8 cellular contexts compared by ENCODE assay signal in the genomic region with DNA sequence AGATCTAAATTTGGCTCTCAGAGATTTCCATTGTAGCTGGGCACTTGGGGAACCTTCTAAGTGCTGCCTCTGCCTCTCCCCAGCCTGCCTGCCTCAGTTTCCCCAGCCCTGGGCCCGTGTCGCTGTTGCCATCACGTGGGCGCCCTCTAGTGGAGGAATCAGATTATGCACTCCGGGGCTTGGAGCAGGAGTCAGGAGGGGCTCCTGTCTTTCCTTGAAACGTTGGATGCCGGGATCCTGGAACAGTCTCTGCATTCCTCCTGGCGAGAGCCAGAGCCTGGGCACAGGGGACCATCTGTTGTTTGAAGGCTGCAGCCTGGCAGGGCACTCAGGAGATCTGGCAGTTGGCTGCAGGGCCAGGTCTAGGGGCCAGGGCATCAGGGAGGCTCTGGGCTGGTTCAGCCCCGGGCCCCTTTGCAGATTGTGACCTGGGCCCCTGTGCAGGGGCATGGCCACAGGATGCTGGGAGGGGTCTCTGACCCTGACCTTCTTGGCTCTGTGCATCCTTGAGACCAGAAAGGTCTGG.
DNase-seq lines count a peak whose midpoint lies in the region; ATAC-seq, FAIRE-seq and TF ChIP-seq lines count a peak whose summit lies in the region.

No MANE protein-coding gene starts in this region.

- H3K4me1 ChIP-seq in GM12878 (ENCODE audit: control insufficient read depth, insufficient read depth, low read length) = peaks cover 32% of the 10 kb centered on the region

- TF ChIP-seq EP300 in GM12878 (IDR thresholded peaks at IDR 0.05; ENCODE audit: borderline replicate concordance in 1 of 2, control insufficient read depth in 1 of 2, low read depth in 2 of 2, low read length in 2 of 2) = no peak

- under 1% methylated on average over 9 of the region's 9 CpGs for WGBS in GM12878 (ENCODE audit: insufficient coverage, insufficient replicate concordance, low lambda C conversion rate, missing lambda C conversion rate)

- ATAC-seq in GM12878 (peak; percentile 69), HG02852 (IDR thresholded peaks at IDR 0.05; ENCODE audit: unreplicated experiment) (no peak), GM21360 (IDR thresholded peaks at IDR 0.05; ENCODE audit: unreplicated experiment) (no peak)

- H3K27me3 ChIP-seq in BJ (ENCODE audit: control insufficient read depth, insufficient read depth, low read length) (no peaks in the 10 kb centered on the region), GM12878 (replicated peaks in 1 of 2; ENCODE audit: control insufficient read depth in 2 of 2, insufficient read depth in 2 of 2, low read length in 1 of 2) (no peaks in the 10 kb centered on the region)

- TF ChIP-seq CTCF in BJ (IDR thresholded peaks at IDR 0.05; ENCODE audit: insufficient read depth, low read depth, low read length) (peak; percentile 97), GM12878 (IDR thresholded peaks at IDR 0.05 in 2 of 3, conservative IDR thresholded peaks at IDR 0.05 in 1 of 3; ENCODE audit: control insufficient read depth in 2 of 3, extremely low read depth in 1 of 3, insufficient read depth in 1 of 3, low read depth in 3 of 3, low read length in 3 of 3) (peak; percentile 86 to 97 (median 96))

- H3K4me3 Mint-ChIP-seq in immature natural killer cell = no peak overlapping the region

- no peaks in the 10 kb centered on the region for H3K79me2 ChIP-seq in GM12878 (ENCODE audit: control insufficient read depth, insufficient read depth, low read length)

- BruUV-seq in GM12878 (replicated peaks; lab: Mats Ljungman, UMichigan) = no TSS peak

- intact Hi-C loops in GM12878 (cut with micrococcal nuclease; ENCODE audit: unreplicated experiment) = loop anchor here (1.0 to 5.0 kb wide), 5 partner anchors 44 to 127 kb away; partner anchors contain the start of gene LRP5

- no peak overlapping the region for H3K9ac ChIP-seq in GM12878 (ENCODE audit: control insufficient read depth, insufficient read depth, low read length)

- no peak overlapping the region for H2AFZ ChIP-seq in GM12878 (ENCODE audit: control insufficient read depth, low read depth, low read length)

- H3K9me3 ChIP-seq in GM12878 (replicated peaks; ENCODE audit: control insufficient read depth, insufficient read depth, low read length) = no peaks in the 10 kb centered on the region

- CTCF ChIA-PET in BJ (lab: Yijun Ruan, JAX) (interaction anchor here (0.7 to 6.1 kb wide), 18 partner anchors 10 to 176 kb away, joined by 3 to 32 read pairs (median 4); partner anchors contain the start of gene C11orf24), HEK293T (lab: Yijun Ruan, JAX) (no interaction called here), GM12878 (lab: Yijun Ruan, JAX) (interaction anchor here (1.0 to 5.0 kb wide), 4 partner anchors 14 to 128 kb away, joined by 3 to 62 read pairs (median 12); no protein-coding TSS in a partner anchor)

- H3K36me3 ChIP-seq in BJ (ENCODE audit: control insufficient read depth, insufficient read depth, low read length) (peaks cover 1% of the 10 kb centered on the region; the same call in 1 of the 2 replicates), GM12878 (ENCODE audit: control insufficient read depth in 2 of 2, insufficient read depth in 2 of 2, low read length in 1 of 2) (peaks cover 0 to 6% of the 10 kb centered on the region in 2 experiments; a peak in 2 of 4 replicates)

- no peak overlapping the region for H3K27ac Mint-ChIP-seq in immature natural killer cell

- no peaks in the 10 kb centered on the region for H3K36me3 Mint-ChIP-seq in immature natural killer cell

- H4K20me1 ChIP-seq in GM12878 (ENCODE audit: control insufficient read depth, insufficient read depth) = no peaks in the 10 kb centered on the region

- H3K4me2 ChIP-seq in GM12878 (ENCODE audit: control insufficient read depth, insufficient read depth) = no peak overlapping the region

- peak; percentile 74 for FAIRE-seq in GM12878 (lab: Jason Lieb, UNC)

- POLR2A ChIA-PET in BJ (lab: Charles Lee) (no interaction called here), HEK293T (lab: Yijun Ruan, JAX) (no interaction called here), GM12878 (lab: Charles Lee) (interaction anchor here (0.6 kb wide), 1 partner anchor 383 kb away, joined by 3 read pairs; no protein-coding TSS in a partner anchor)

- peaks cover 2 to 7% (median 2%) of the 10 kb centered on the region in 3 donors for H3K27me3 Mint-ChIP-seq in immature natural killer cell (ENCODE audit: low read depth in 3 of 3)

- no peak for TF ChIP-seq POLR2A in GM12878 (IDR thresholded peaks at IDR 0.05; ENCODE audit: low read depth, low read length)

- peak; percentile 96 for TF ChIP-seq RAD21 in GM12878 (IDR thresholded peaks at IDR 0.05; ENCODE audit: insufficient read depth, low read depth, low read length)

- H3K9me3 Mint-ChIP-seq in immature natural killer cell = no peaks in the 10 kb centered on the region

- SMC1A ChIA-PET in GM12878 (lab: Charles Lee; ENCODE audit: uncharacterized antibody, unreplicated experiment) = interaction anchor here (1.4 kb wide), 1 partner anchor 88 kb away, joined by 4 read pairs; no protein-coding TSS in a partner anchor

- H3K4me3 ChIP-seq in BJ (ENCODE audit: low read depth, low read length) (no peak overlapping the region), GM12878 (no peak overlapping the region)

- RAD21 ChIA-PET in GM12878 (lab: Charles Lee; ENCODE audit: unreplicated experiment) = interaction anchor here (2.0 to 5.1 kb wide), 2 partner anchors 84 to 126 kb away, joined by 9 to 21 read pairs; no protein-coding TSS in a partner anchor

- in situ Hi-C loops in GM12878 (cut with MboI) = loop anchor here (5.0 kb wide), 1 partner anchor 127 kb away; no protein-coding TSS in a partner anchor

- H3K4me1 Mint-ChIP-seq in immature natural killer cell = peaks cover 0 to 4% of the 10 kb centered on the region in 2 donors

- DNase-seq in BJ (ENCODE audit: low read depth) = no peak
- DNase-seq in HEK293T (ENCODE audit: extremely low spot score) = peak; percentile 76
- peak; percentile 17 for DNase-seq in T-helper 22 cell (ENCODE audit: low read depth)
- DNase-seq in GM12878 (ENCODE audit: low read depth, low spot score) = no peak
- DNase-seq in immature natural killer cell = peak; percentile 37 to 47 (median 40)
- peak; percentile 76 to 79 for DNase-seq in stimulated activated CD4-positive, alpha-beta T cell treated with anti-CD3 and anti-CD28 coated beads, Interleukin-2, amount 100 ng/mL, for 24 hours

- H3K27ac ChIP-seq in GM12878 (ENCODE audit: control insufficient read depth, insufficient read depth) = no peak overlapping the region

TF ChIP-seq in HEK293T, 16 proteins besides CTCF, POLR2A, EP300 and RAD21:
- TF ChIP-seq NFRKB (IDR thresholded peaks at IDR 0.05) = no peak
- TF ChIP-seq FOXA1 (IDR thresholded peaks at IDR 0.05) = no peak
- TF ChIP-seq HDGF (IDR thresholded peaks at IDR 0.05; ENCODE audit: borderline replicate concordance) = no peak
- no peak for TF ChIP-seq FOXM1 (IDR thresholded peaks at IDR 0.05; ENCODE audit: borderline replicate concordance)
- TF ChIP-seq TARDBP (IDR thresholded peaks at IDR 0.05) = no peak
- TF ChIP-seq SP1 (IDR thresholded peaks at IDR 0.05) = no peak
- no peak for TF ChIP-seq CTBP1 (IDR thresholded peaks at IDR 0.05; ENCODE audit: borderline replicate concordance)
- no peak for TF ChIP-seq ZNF384 (IDR thresholded peaks at IDR 0.05)
- TF ChIP-seq BHLHE40 (IDR thresholded peaks at IDR 0.05; ENCODE audit: borderline replicate concordance) = no peak

TF ChIP-seq in GM12878, 131 proteins besides CTCF, POLR2A, EP300 and RAD21 (continues in another document):
- TF ChIP-seq PAX8 (IDR thresholded peaks at IDR 0.05) = no peak
- no peak for TF ChIP-seq TCF3 (IDR thresholded peaks at IDR 0.05; ENCODE audit: borderline replicate concordance, insufficient read depth, low read depth, low read length)
- no peak for TF ChIP-seq MYC (IDR thresholded peaks at IDR 0.05; ENCODE audit: insufficient read depth, insufficient read length, insufficient replicate concordance, low read length, severe bottlenecking)
- peak; percentile 28; the same call in 1 of the 2 replicates for TF ChIP-seq GATAD2B (conservative IDR thresholded peaks at IDR 0.05; ENCODE audit: low read depth)
- TF ChIP-seq SIX5 (IDR thresholded peaks at IDR 0.05; ENCODE audit: low read depth, low read length, severe bottlenecking) = no peak
- TF ChIP-seq CHD1 (IDR thresholded peaks at IDR 0.05; ENCODE audit: low read depth, low read length) = no peak
- no peak for TF ChIP-seq HCFC1 (IDR thresholded peaks at IDR 0.05; ENCODE audit: low read length)
- no peak for TF ChIP-seq ZNF592 (IDR thresholded peaks at IDR 0.05)

Comparison
In these comparisons a context has a peak if more than half of its experiments do, and no peak if none do; other contexts are left out.
1. DNase-seq: peak in HEK293T (single experiment), T-helper 22 cell (single experiment), immature natural killer cell (3 of 3) and stimulated activated CD4-positive, alpha-beta T cell treated with anti-CD3 and anti-CD28 coated beads, Interleukin-2, amount 100 ng/mL, for 24 hours (2 of 2); none in BJ (single experiment) and GM12878 (single experiment).